36 cellular contexts compared by ENCODE assay signal in the genomic region with DNA sequence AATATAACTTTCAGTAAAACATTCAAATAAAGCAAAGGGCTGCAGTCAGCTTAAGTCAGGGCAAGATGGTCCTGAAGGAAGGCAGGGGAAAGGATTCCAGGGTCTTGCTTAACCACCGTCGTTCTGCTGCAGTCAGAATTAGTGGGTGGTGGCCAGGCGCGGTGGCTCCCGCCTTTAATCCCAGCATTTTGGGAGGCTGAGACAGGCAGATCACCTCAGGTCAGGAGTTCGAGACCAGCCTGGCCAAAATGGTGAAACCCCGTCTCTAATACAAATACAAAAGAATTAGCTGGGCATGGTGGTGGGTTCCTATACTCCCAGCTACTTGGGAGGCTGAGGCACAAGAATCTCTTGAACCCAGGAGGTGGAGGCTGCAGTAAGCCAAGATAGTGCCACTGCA. TPM values are rescaled to one million over a fixed set of nuclear protein-coding genes. Genes with fewer than 3 reads are reported as not detected.
DNase-seq lines count a peak whose midpoint lies in the region; ATAC-seq and TF ChIP-seq lines count a peak whose summit lies in the region.
"Had no signal": no experiment of that assay in that cellular context is flagged by ENCODE, and none has a peak within 500 bp of the region (broad histone marks: within the 10 kb centered on the region; RNA-seq: fewer than 3 reads in every experiment).

No MANE protein-coding gene starts in this region.

- H3K36me3 ChIP-seq in esophagus muscularis mucosa = no peaks in the 10 kb centered on the region
- H3K36me3 ChIP-seq in subcutaneous abdominal adipose tissue (ENCODE audit: control insufficient read depth in 5 of 5, insufficient read depth in 5 of 5, low read length in 5 of 5) = peaks cover 2 to 12% (median 9%) of the 10 kb centered on the region in 5 donors
- H3K36me3 ChIP-seq: BE2C; BLaER1; BLaER1 treated with 17β-estradiol and CSF1 and Interleukin-3, amounts not matched to agents 10 nM and 100 nM had no signal

- H2BK120ac ChIP-seq in H9 (ENCODE audit: low read depth, low read length, poor library complexity, severe bottlenecking) = no peak overlapping the region

- H3K18ac ChIP-seq in H9 (ENCODE audit: insufficient read length, low read depth, low read length) = no peak overlapping the region

- no peak overlapping the region for H3T11ph ChIP-seq in H9 (ENCODE audit: low read length)

- H3K27ac Mint-ChIP-seq in osteocyte (ENCODE audit: unreplicated experiment) (no peak overlapping the region), H9 (no peak overlapping the region)
- H3K27ac Mint-ChIP-seq: B cell; CD14-positive monocyte; CD4-positive, alpha-beta memory T cell; CD4-positive, alpha-beta T cell; CD4-positive, CD25-positive, alpha-beta regulatory T cell; CD8-positive, alpha-beta memory T cell; CD8-positive, alpha-beta T cell had no signal

- H3K27me3 ChIP-seq in esophagus muscularis mucosa (no peaks in the 10 kb centered on the region), subcutaneous abdominal adipose tissue (ENCODE audit: control insufficient read depth in 5 of 5, insufficient read depth in 4 of 5, low read length in 5 of 5) (no peaks in the 10 kb centered on the region), H9 (ENCODE audit: insufficient read depth, low read length) (no peaks in the 10 kb centered on the region)
- H3K27me3 ChIP-seq: BLaER1; BLaER1 treated with 17β-estradiol and CSF1 and Interleukin-3, amounts not matched to agents 10 nM and 100 nM had no signal

- H3K27ac ChIP-seq in esophagus muscularis mucosa (replicated peaks in 1 of 4) (no peak overlapping the region), subcutaneous abdominal adipose tissue (ENCODE audit: low read depth, low read length) (peak overlapping the region; percentile 94), H9 (ENCODE audit: insufficient read length, low read depth, low read length) (no peak overlapping the region)
- H3K27ac ChIP-seq: 22Rv1; A549; BLaER1; BLaER1 treated with 17β-estradiol and CSF1 and Interleukin-3, amounts not matched to agents 10 nM and 100 nM; C4-2B had no signal

- 91% methylated on average over 7 of the region's 7 CpGs for WGBS in esophagus muscularis mucosa
- no CpG with 5 or more reads among the region's 7 CpGs for WGBS in H9 (ENCODE audit: extremely low coverage, insufficient read length, low lambda C conversion rate)

- H3K4me3 Mint-ChIP-seq in osteocyte (ENCODE audit: unreplicated experiment) (no peak overlapping the region), H9 (no peak overlapping the region)
- H3K4me3 Mint-ChIP-seq: B cell; CD14-positive monocyte; CD4-positive, alpha-beta memory T cell; CD4-positive, alpha-beta T cell; CD4-positive, CD25-positive, alpha-beta regulatory T cell; CD8-positive, alpha-beta memory T cell; CD8-positive, alpha-beta T cell had no signal

- intact Hi-C loops in esophagus muscularis mucosa (cut with DNase I) = no loop called here

- H3K79me2 ChIP-seq in H9 (ENCODE audit: insufficient read depth, low read length) = no peaks in the 10 kb centered on the region

- H3K14ac ChIP-seq in H9 (ENCODE audit: insufficient read depth, low read length) = no peak overlapping the region

- H3K9ac ChIP-seq in subcutaneous abdominal adipose tissue (ENCODE audit: low read length in 5 of 5) (no peak overlapping the region), H9 (ENCODE audit: extremely low read depth, insufficient read length, low read length) (no peak overlapping the region)
- H3K9ac ChIP-seq: BLaER1; BLaER1 treated with 17β-estradiol and CSF1 and Interleukin-3, amounts not matched to agents 10 nM and 100 nM had no signal

- no peak overlapping the region for H3K4ac ChIP-seq in H9 (ENCODE audit: low read depth, low read length)

- no peak overlapping the region for H2BK5ac ChIP-seq in H9 (ENCODE audit: insufficient read length, low read length)

- H3K4me1 ChIP-seq in esophagus muscularis mucosa (no peaks in the 10 kb centered on the region), subcutaneous abdominal adipose tissue (ENCODE audit: control insufficient read depth in 5 of 5, insufficient read depth in 5 of 5, low read length in 5 of 5) (peaks cover 0 to 52% (median 18%) of the 10 kb centered on the region in 5 donors), H9 (ENCODE audit: insufficient read depth, low read length) (no peaks in the 10 kb centered on the region)
- H3K4me1 ChIP-seq: A549; BE2C; BLaER1; BLaER1 treated with 17β-estradiol and CSF1 and Interleukin-3, amounts not matched to agents 10 nM and 100 nM had no signal

- H3K4me3 ChIP-seq in esophagus muscularis mucosa (no peak overlapping the region), subcutaneous abdominal adipose tissue (ENCODE audit: low read depth in 1 of 5, low read length in 5 of 5) (no peak overlapping the region)
- H3K4me3 ChIP-seq: A549; BLaER1; BLaER1 treated with 17β-estradiol and CSF1 and Interleukin-3, amounts not matched to agents 10 nM and 100 nM had no signal

- H3K27me3 Mint-ChIP-seq in osteocyte (ENCODE audit: unreplicated experiment) (peaks cover 39% of the 10 kb centered on the region), H9 (ENCODE audit: low read depth) (no peaks in the 10 kb centered on the region)

- ATAC-seq in GM19035 (IDR thresholded peaks at IDR 0.05; ENCODE audit: unreplicated experiment) = no peak
- ATAC-seq: A549; CD8-positive, alpha-beta T cell had no signal

- H3K36me3 Mint-ChIP-seq in osteocyte (ENCODE audit: unreplicated experiment) (no peaks in the 10 kb centered on the region), H9 (ENCODE audit: insufficient read depth in 1 of 3, low read depth in 3 of 3) (peaks cover 0 to 4% (median 0%) of the 10 kb centered on the region in 3 experiments; a peak in 2 of 7 replicates)
- H3K36me3 Mint-ChIP-seq: CD14-positive monocyte; CD4-positive, alpha-beta memory T cell; CD4-positive, CD25-positive, alpha-beta regulatory T cell; CD8-positive, alpha-beta memory T cell; CD8-positive, alpha-beta T cell had no signal

- H3K9me3 ChIP-seq in esophagus muscularis mucosa (no peaks in the 10 kb centered on the region), subcutaneous abdominal adipose tissue (ENCODE audit: control insufficient read depth in 5 of 5, low read length in 5 of 5) (no peaks in the 10 kb centered on the region), H9 (ENCODE audit: control insufficient read depth, low read depth, low read length) (no peaks in the 10 kb centered on the region)
- H3K9me3 ChIP-seq: A549; BE2C; BLaER1; BLaER1 treated with 17β-estradiol and CSF1 and Interleukin-3, amounts not matched to agents 10 nM and 100 nM; Caco-2 had no signal

- H4K20me1 ChIP-seq in H9 (ENCODE audit: control insufficient read depth, insufficient read depth, insufficient read length) = no peaks in the 10 kb centered on the region
- H4K20me1 ChIP-seq: BLaER1; BLaER1 treated with 17β-estradiol and CSF1 and Interleukin-3, amounts not matched to agents 10 nM and 100 nM had no signal

- H2BK12ac ChIP-seq in H9 (ENCODE audit: insufficient read length, low read depth, low read length) = no peak overlapping the region

- TF ChIP-seq EP300 in esophagus muscularis mucosa (IDR thresholded peaks at IDR 0.05) = no peak

- H2BK20ac ChIP-seq in H9 (ENCODE audit: low read depth, low read length, poor library complexity, severe bottlenecking) = no peak overlapping the region

- H4K91ac ChIP-seq in H9 (ENCODE audit: insufficient read length, low read depth, low read length) = no peak overlapping the region

- no peak overlapping the region for H3K4me2 ChIP-seq in H9 (ENCODE audit: insufficient read depth, insufficient read length, low read length)
- H3K4me2 ChIP-seq: A549; BLaER1; BLaER1 treated with 17β-estradiol and CSF1 and Interleukin-3, amounts not matched to agents 10 nM and 100 nM had no signal

- no peak overlapping the region for H3K56ac ChIP-seq in H9 (ENCODE audit: insufficient read length, low read depth, low read length)

- no peak overlapping the region for H4K8ac ChIP-seq in H9 (replicated peaks; ENCODE audit: insufficient read length, low read depth, low read length)

- H2AFZ ChIP-seq in H9 (ENCODE audit: low read length) = no peak overlapping the region

- no peaks in the 10 kb centered on the region for H3K23me2 ChIP-seq in H9 (ENCODE audit: insufficient read length, low read depth, low read length, poor library complexity, severe bottlenecking)

- H3K23ac ChIP-seq in H9 (ENCODE audit: insufficient read length, low read depth, low read length) = no peak overlapping the region

- no peak for TF ChIP-seq POLR2A in esophagus muscularis mucosa (IDR thresholded peaks at IDR 0.05; ENCODE audit: low read depth)

- H3K79me1 ChIP-seq in H9 (ENCODE audit: insufficient read depth, low read depth, low read length, poor library complexity, severe bottlenecking) = no peaks in the 10 kb centered on the region

- H2BK15ac ChIP-seq in H9 (ENCODE audit: low read depth, low read length) = no peak overlapping the region

- H2AK5ac ChIP-seq in H9 (ENCODE audit: insufficient read length, low read length) = no peak overlapping the region

- H3K9me3 Mint-ChIP-seq in osteocyte (ENCODE audit: unreplicated experiment) (no peaks in the 10 kb centered on the region), H9 (peaks cover 0 to 3% of the 10 kb centered on the region in 2 experiments; a peak in 4 of 5 replicates)
- H3K9me3 Mint-ChIP-seq: CD14-positive monocyte; CD4-positive, alpha-beta memory T cell; CD4-positive, alpha-beta T cell; CD8-positive, alpha-beta memory T cell; CD8-positive, alpha-beta T cell had no signal

- H3K4me1 Mint-ChIP-seq in osteocyte (ENCODE audit: unreplicated experiment) (no peaks in the 10 kb centered on the region), H9 (peaks cover 5 to 6% of the 10 kb centered on the region in 2 experiments)
- H3K4me1 Mint-ChIP-seq: B cell; CD14-positive monocyte; CD4-positive, alpha-beta memory T cell; CD4-positive, CD25-positive, alpha-beta regulatory T cell; CD8-positive, alpha-beta memory T cell had no signal

- DNase-seq in esophagus muscularis mucosa (ENCODE audit: extremely low spot score) = peak; percentile 72
- DNase-seq in osteocyte (ENCODE audit: extremely low spot score, unreplicated experiment) = peak; percentile 69
- DNase-seq in iPS-NIHi11 (ENCODE audit: low spot score) = no peak
- DNase-seq in H9 = no peak
- DNase-seq: 8988T; ACHN; AML-193; BE2C; C1 segment of cervical spinal cord; Caco-2; Calu3; CD4-positive, alpha-beta memory T cell; CD4-positive, alpha-beta T cell; CD4-positive, CD25-positive, alpha-beta regulatory T cell; CD8-positive, alpha-beta memory T cell; CD8-positive, alpha-beta T cell; COR-L47; DMS 273 treated with DMSO at 0.1 percent for 48 hours; DMS153; DMS53; DMS79; DMS79 treated with DMSO at 0.1 percent for 48 hours; DND-41; EL had no signal

- H4K5ac ChIP-seq in H9 (ENCODE audit: insufficient read length, low read depth, low read length) = no peak overlapping the region

- TF ChIP-seq CTCF in esophagus muscularis mucosa (IDR thresholded peaks at IDR 0.05) = no peak
- TF ChIP-seq CTCF in osteocyte (IDR thresholded peaks at IDR 0.05) = no peak
- TF ChIP-seq CTCF in H9 (conservative IDR thresholded peaks at IDR 0.05) = no peak

RNA-seq across cellular contexts. Expression of a gene that starts 6.8 kb away (rescaled TPM):
- total RNA-seq in esophagus muscularis mucosa (1 to 10 TPM in 1 of 4 donors, under 1 TPM in 3; 0.40 to 1.5 (median 0.69) TPM), osteocyte (not detected in 2 replicates), H9 (2021) (1.8 and 2.3 TPM in 2 replicates)
- total RNA-seq: B cell; CD4-positive, alpha-beta memory T cell; CD4-positive, alpha-beta T cell; CD4-positive, CD25-positive, alpha-beta regulatory T cell; CD8-positive, alpha-beta memory T cell; CD8-positive, alpha-beta T cell had no signal

RNA-seq across cellular contexts. Expression of a gene that starts 13.6 kb away (rescaled TPM):
- total RNA-seq in esophagus muscularis mucosa = not detected
- not detected in 2 replicates for total RNA-seq in osteocyte
- total RNA-seq in H9 (2021) = not detected in 2 replicates
- total RNA-seq: A172; A673; B cell; Caco-2; Calu3; CD4-positive, alpha-beta memory T cell; CD4-positive, alpha-beta T cell; CD4-positive, CD25-positive, alpha-beta regulatory T cell; CD8-positive, alpha-beta memory T cell; CD8-positive, alpha-beta T cell; Daoy had no signal

RNA-seq across cellular contexts. Expression of a gene that starts 17.1 kb away (rescaled TPM):
- total RNA-seq in esophagus muscularis mucosa (not detected), osteocyte (not detected in 2 replicates), H9 (2021) (not detected in 2 replicates)
- total RNA-seq: A172; A673; B cell; Caco-2; Calu3; CD4-positive, alpha-beta memory T cell; CD4-positive, alpha-beta T cell; CD4-positive, CD25-positive, alpha-beta regulatory T cell; CD8-positive, alpha-beta memory T cell; CD8-positive, alpha-beta T cell; Daoy had no signal

RNA-seq across cellular contexts. Expression of a gene that starts 34.7 kb away (rescaled TPM):
- total RNA-seq in esophagus muscularis mucosa (not detected), osteocyte (not detected in 2 replicates), H9 (2021) (not detected in 2 replicates)
- total RNA-seq: A172; A673; B cell; Caco-2; Calu3; CD4-positive, alpha-beta memory T cell; CD4-positive, alpha-beta T cell; CD4-positive, CD25-positive, alpha-beta regulatory T cell; CD8-positive, alpha-beta memory T cell; CD8-positive, alpha-beta T cell; Daoy had no signal

RNA-seq across cellular contexts. Expression of a gene that starts 44.4 kb away (rescaled TPM):
- total RNA-seq in esophagus muscularis mucosa (not detected), osteocyte (not detected in 2 replicates), H9 (2021) (not detected in 2 replicates)
- total RNA-seq: A172; A673; B cell; Caco-2; Calu3; CD4-positive, alpha-beta memory T cell; CD4-positive, alpha-beta T cell; CD4-positive, CD25-positive, alpha-beta regulatory T cell; CD8-positive, alpha-beta memory T cell; CD8-positive, alpha-beta T cell; Daoy had no signal

Comparison
In these comparisons a context has a peak if more than half of its experiments do, and no peak if none do; other contexts are left out.
1. DNase-seq: peak in esophagus muscularis mucosa (single experiment) and osteocyte (single experiment); none in iPS-NIHi11 (single experiment) and H9 (single experiment).